Comparison of ENCODE assay signal across 24 cellular contexts in the genomic region with DNA sequence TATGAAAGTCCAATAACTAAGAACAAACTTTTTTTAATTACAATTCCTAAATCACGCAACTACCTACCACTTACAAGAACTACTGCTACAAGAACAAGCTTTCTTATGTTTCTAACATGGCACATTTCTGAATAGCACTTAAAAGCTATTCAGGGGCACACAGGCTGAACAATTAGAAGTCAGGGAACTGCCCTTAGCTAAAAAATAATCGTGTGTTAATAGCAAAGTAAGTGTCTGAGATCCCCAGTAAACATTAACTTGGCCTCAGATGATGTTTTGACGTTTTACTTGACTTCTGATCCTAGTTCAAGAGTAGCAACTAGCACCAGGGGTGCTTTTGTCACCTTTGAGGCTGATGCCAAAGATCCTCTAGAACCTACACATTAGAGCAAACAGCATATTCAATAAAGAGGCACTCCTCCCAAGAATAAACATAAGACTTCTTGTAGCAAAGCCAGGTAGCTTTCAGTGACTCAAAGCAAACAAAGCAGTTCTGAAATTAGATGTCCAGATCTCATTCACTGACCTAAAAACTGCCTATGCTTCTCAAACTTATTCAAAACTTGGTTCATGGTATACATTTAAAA. TPM values are rescaled to one million over a fixed set of nuclear protein-coding genes. Genes with fewer than 3 reads are reported as not detected.
A peak's percentile ranks its signal among the peaks of the same experiment; 100 is the strongest.
DNase-seq lines count a peak whose midpoint lies in the region; ATAC-seq and TF ChIP-seq lines count a peak whose summit lies in the region.
"Had no signal": no experiment of that assay in that cellular context is flagged by ENCODE, and none has a peak within 500 bp of the region (broad histone marks: within the 10 kb centered on the region; RNA-seq: fewer than 3 reads in every experiment).

No MANE protein-coding gene starts in this region.

- no peaks in the 10 kb centered on the region for H3K36me3 Mint-ChIP-seq in HFFc6 (ENCODE audit: low read depth)
- H3K36me3 Mint-ChIP-seq: activated naive CD4-positive, alpha-beta T cell treated with anti-CD3 and anti-CD28 coated beads, Interleukin-2, amount 10 ng/mL, durations not matched to agents 7 days and 5 days; CD4-positive, CD25-positive, alpha-beta regulatory T cell had no signal

- peaks cover 5% of the 10 kb centered on the region for H3K9me3 Mint-ChIP-seq in HFFc6
- H3K9me3 Mint-ChIP-seq: activated naive CD4-positive, alpha-beta T cell treated with anti-CD3 and anti-CD28 coated beads, Interleukin-2, amount 10 ng/mL, durations not matched to agents 7 days and 5 days had no signal

- no peaks in the 10 kb centered on the region for H3K36me3 ChIP-seq in lower lobe of right lung
- no peaks in the 10 kb centered on the region for H3K36me3 ChIP-seq in sigmoid colon
- H3K36me3 ChIP-seq: suprapubic skin had no signal

- no peak for TF ChIP-seq EP300 in sigmoid colon (IDR thresholded peaks at IDR 0.05)

- TF ChIP-seq CTCF in LNCaP clone FGC (IDR thresholded peaks at IDR 0.05; ENCODE audit: control insufficient read depth, extremely low read depth, insufficient read depth) (no peak), lower lobe of right lung (IDR thresholded peaks at IDR 0.05) (no peak), sigmoid colon (IDR thresholded peaks at IDR 0.05) (no peak), HFFc6 (IDR thresholded peaks at IDR 0.05) (no peak)

- intact Hi-C loops in lower lobe of right lung (cut with DNase I), result no loop called here
- intact Hi-C loops in sigmoid colon (cut with DNase I), result no loop called here

- H3K9me3 ChIP-seq in lower lobe of right lung, result no peaks in the 10 kb centered on the region
- no peaks in the 10 kb centered on the region for H3K9me3 ChIP-seq in sigmoid colon
- H3K9me3 ChIP-seq: suprapubic skin had no signal

- H3K27ac Mint-ChIP-seq in HFFc6, result no peak overlapping the region
- H3K27ac Mint-ChIP-seq: activated naive CD4-positive, alpha-beta T cell treated with anti-CD3 and anti-CD28 coated beads, Interleukin-2, amount 10 ng/mL, durations not matched to agents 7 days and 5 days; CD4-positive, CD25-positive, alpha-beta regulatory T cell had no signal

- no peaks in the 10 kb centered on the region for H3K27me3 Mint-ChIP-seq in HFFc6 (ENCODE audit: insufficient read depth)
- H3K27me3 Mint-ChIP-seq: activated naive CD4-positive, alpha-beta T cell treated with anti-CD3 and anti-CD28 coated beads, Interleukin-2, amount 10 ng/mL, durations not matched to agents 7 days and 5 days; CD4-positive, CD25-positive, alpha-beta regulatory T cell had no signal

- H3K27me3 ChIP-seq in lower lobe of right lung (ENCODE audit: low read depth) (no peaks in the 10 kb centered on the region), sigmoid colon (no peaks in the 10 kb centered on the region)
- H3K27me3 ChIP-seq: suprapubic skin had no signal

- H3K4me3 ChIP-seq in LNCaP clone FGC (ENCODE audit: low read depth, low read length) (no peak overlapping the region), lower lobe of right lung (no peak overlapping the region), sigmoid colon (no peak overlapping the region)
- H3K4me3 ChIP-seq: K562, suprapubic skin had no signal

- no peak overlapping the region for H3K4me3 Mint-ChIP-seq in HFFc6
- H3K4me3 Mint-ChIP-seq: activated naive CD4-positive, alpha-beta T cell treated with anti-CD3 and anti-CD28 coated beads, Interleukin-2, amount 10 ng/mL, durations not matched to agents 7 days and 5 days; activated T-cell treated with anti-CD3 and anti-CD28 coated beads, Interleukin-2, amount 50 U/mL, for 4 hours; CD4-positive, CD25-positive, alpha-beta regulatory T cell had no signal

- H3K4me1 ChIP-seq in lower lobe of right lung (no peaks in the 10 kb centered on the region), sigmoid colon (no peaks in the 10 kb centered on the region)
- H3K4me1 ChIP-seq: suprapubic skin had no signal

- peak; percentile 31 for DNase-seq in COR-L47 (lab: John Stamatoyannopoulos, UW)
- peak; percentile 76 for DNase-seq in LNCaP clone FGC (ENCODE audit: low read depth)
- peak; percentile 57 for DNase-seq in NCI-H748 treated with DMSO at 0.1 percent for 48 hours (lab: John Stamatoyannopoulos, UW)
- DNase-seq in lower lobe of right lung, result no peak
- no peak for DNase-seq in HuH-7.5 (ENCODE audit: low spot score)
- no peak for DNase-seq in sigmoid colon
- no peak for DNase-seq in HFFc6
- DNase-seq in HK-2 (ENCODE audit: unreplicated experiment), result no peak
- DNase-seq: activated CD8-positive, alpha-beta memory T cell treated with anti-CD3 and anti-CD28 coated beads for 24 hours; activated naive CD4-positive, alpha-beta T cell treated with anti-CD3 and anti-CD28 coated beads, Interleukin-2, amount 10 ng/mL, durations not matched to agents 7 days and 5 days; activated T-cell treated with anti-CD3 and anti-CD28 coated beads, Interleukin-2, amount 50 U/mL, for 4 hours; anterior cingulate cortex; CD4-positive, CD25-positive, alpha-beta regulatory T cell; central memory CD4-positive, alpha-beta T cell; DND-41; mammary epithelial cell; NCI-H2107; nucleus accumbens; right cardiac atrium; RPMI8226; stimulated activated CD4-positive, alpha-beta T cell treated with anti-CD3 and anti-CD28 coated beads, Interleukin-15, amount 100 ng/mL, for 24 hours; SW 1271 had no signal

- ATAC-seq in lower lobe of right lung, result peak; percentile 88 to 95
- ATAC-seq: activated T-cell treated with anti-CD3 and anti-CD28 coated beads, Interleukin-2, amount 50 U/mL, for 4 hours; K562; right cardiac atrium had no signal

- 32 to 53% methylated on average over 3 of the region's 3 CpGs for WGBS in sigmoid colon, 2 donors

- TF ChIP-seq POLR2A in sigmoid colon (IDR thresholded peaks at IDR 0.05), result no peak

- H3K27ac ChIP-seq in lower lobe of right lung (no peak overlapping the region), sigmoid colon (no peak overlapping the region)
- H3K27ac ChIP-seq: suprapubic skin had no signal

- H3K4me1 Mint-ChIP-seq in HFFc6 (ENCODE audit: low read depth), result no peaks in the 10 kb centered on the region
- H3K4me1 Mint-ChIP-seq: activated naive CD4-positive, alpha-beta T cell treated with anti-CD3 and anti-CD28 coated beads, Interleukin-2, amount 10 ng/mL, durations not matched to agents 7 days and 5 days; CD4-positive, CD25-positive, alpha-beta regulatory T cell had no signal

RNA-seq across cellular contexts. Expression of gene SPOCK3, which starts 16.2 kb away (rescaled TPM):
- total RNA-seq in lower lobe of right lung (0.74 TPM), sigmoid colon (1 to 10 TPM; 1.2 to 3.9 (median 1.6) TPM)
- under 1 TPM in 1 of 3 donors, not detected in 2; 0.39 TPM for polyA plus RNA-seq in sigmoid colon
- total RNA-seq in HFFc6 (2021; fragmentation: NEBNext Ultra II Directional; extraction: Animal tissue kit (Norgen Biotek cat#: 25700)), result not detected
- total RNA-seq: activated T-cell treated with anti-CD3 and anti-CD28 coated beads, Interleukin-2, amount 50 U/mL, for 4 hours; CD4-positive, CD25-positive, alpha-beta regulatory T cell; K562; mammary epithelial cell; right cardiac atrium; suprapubic skin had no signal
- polyA plus RNA-seq: CD4-positive, CD25-positive, alpha-beta regulatory T cell; K562; mammary epithelial cell had no signal

Comparison
In these comparisons a context has a peak if more than half of its experiments do, and no peak if none do; other contexts are left out.
1. DNase-seq: peak in COR-L47 (single experiment), LNCaP clone FGC (single experiment) and NCI-H748 treated with DMSO at 0.1 percent for 48 hours (single experiment); none in lower lobe of right lung (single experiment), HuH-7.5 (single experiment), sigmoid colon (single experiment), HFFc6 (single experiment) and HK-2 (single experiment).